Comparison of ENCODE assay signal across 8 cellular contexts in the genomic region with DNA sequence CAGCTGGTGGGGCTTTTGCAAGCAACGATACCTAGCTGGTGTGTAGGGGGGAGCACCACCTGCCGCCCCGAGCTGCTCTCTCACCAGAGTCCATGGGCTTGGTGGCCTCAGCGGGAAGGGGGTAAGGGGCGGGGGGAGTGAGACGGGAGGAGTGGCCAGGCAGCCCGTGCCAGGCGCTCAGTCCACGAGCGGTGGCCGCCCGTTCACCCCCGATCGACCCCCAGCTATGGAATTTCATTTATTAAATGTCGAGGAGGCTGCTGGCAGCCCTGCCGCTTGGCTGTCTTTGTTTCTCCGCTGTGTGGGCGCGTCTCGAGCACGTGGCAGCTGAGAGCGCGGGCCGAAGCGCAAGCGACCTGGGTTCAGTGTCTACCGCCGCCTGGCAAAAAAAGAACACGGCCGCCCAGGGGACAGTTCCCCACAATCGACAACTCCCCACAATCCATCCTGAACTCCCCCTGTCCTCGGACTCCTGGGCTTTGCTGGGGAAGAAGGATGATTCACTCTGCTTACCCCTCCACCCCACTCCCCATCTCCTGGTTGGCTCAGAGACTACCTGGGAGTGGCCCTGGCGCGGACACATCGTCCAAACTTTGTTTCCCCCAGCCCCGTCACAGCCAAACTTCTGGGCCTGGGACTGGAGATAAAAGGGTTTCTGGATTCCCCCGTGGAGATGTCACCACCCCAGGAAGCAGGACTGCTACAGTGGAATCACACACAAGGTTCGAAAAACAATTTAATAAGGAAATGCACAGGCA. TPM values are rescaled to one million over a fixed set of nuclear protein-coding genes. Genes with fewer than 3 reads are reported as not detected.
DNase-seq lines count a peak whose midpoint lies in the region; ATAC-seq and TF ChIP-seq lines count a peak whose summit lies in the region.

No MANE protein-coding gene starts in this region.

- H4K20me1 ChIP-seq in DOHH2 (ENCODE audit: control insufficient read depth, insufficient read depth, low read depth, low read length) = 0 out of 2 replicates have a peak, but pooled peaks cover 9% of the 10 kb centered on the region

- no peaks in the 10 kb centered on the region for H3K36me3 Mint-ChIP-seq in naive B cell

- no peak for ATAC-seq in naive B cell (ENCODE audit: low read depth in 2 of 2)
- peak; percentile 53 for ATAC-seq in aorta (ENCODE audit: low FRiP score)
- ATAC-seq in GM21786 (IDR thresholded peaks at IDR 0.05; ENCODE audit: unreplicated experiment) = no peak
- no peak for ATAC-seq in HG03457 (IDR thresholded peaks at IDR 0.05; ENCODE audit: unreplicated experiment)

- H3K27me3 ChIP-seq in DOHH2 (ENCODE audit: control insufficient read depth, low read length) = no peaks in the 10 kb centered on the region
- H3K27me3 ChIP-seq in aorta (ENCODE audit: control insufficient read depth in 1 of 2, insufficient read depth in 2 of 2, low read length in 1 of 2) = no peaks in the 10 kb centered on the region

- no peaks in the 10 kb centered on the region for H3K9me3 Mint-ChIP-seq in naive B cell

- H3F3A ChIP-seq in DOHH2 (ENCODE audit: control insufficient read depth, insufficient read depth) = peaks cover 13% of the 10 kb centered on the region

- DNase-seq in NAMALWA (ENCODE audit: low spot score) (peak; percentile 61), epithelial cell of prostate (ENCODE audit: low read depth, low spot score) (no peak), naive B cell (peak; percentile 28), aorta (peak; percentile 78 to 88)
- DNase-seq in activated CD4-positive, alpha-beta T cell treated with anti-CD3 and anti-CD28 coated beads for 48 hours = peak; percentile 75

- no peaks in the 10 kb centered on the region for H3K9me2 ChIP-seq in DOHH2 (replicated peaks; ENCODE audit: control insufficient read depth, low read length)

- WGBS in aorta, 2 donors = 1 to 3% methylated on average over 37 to 38 of the region's 38 CpGs

- peaks cover 69% of the 10 kb centered on the region for H3K4me1 ChIP-seq in DOHH2 (ENCODE audit: control insufficient read depth, low read length)
- peaks cover 0 to 2% of the 10 kb centered on the region in 2 donors for H3K4me1 ChIP-seq in aorta (ENCODE audit: control insufficient read depth in 1 of 2, insufficient read depth in 2 of 2, low read length in 2 of 2)

- peaks cover 0 to 10% (median 0%) of the 10 kb centered on the region in 3 donors for H3K27me3 Mint-ChIP-seq in naive B cell

- peak overlapping the region; percentile 94 for H3K4me2 ChIP-seq in DOHH2 (ENCODE audit: low read length)

- peak overlapping the region in 1 of 6 donors; percentile 19 for H3K27ac Mint-ChIP-seq in naive B cell

- H3K4me3 Mint-ChIP-seq in naive B cell = peak overlapping the region; percentile 84 to 94 (median 91)

- H3K79me2 ChIP-seq in DOHH2 (ENCODE audit: control insufficient read depth, low read length) = peaks cover 64% of the 10 kb centered on the region

- peak overlapping the region; percentile 59 for H3K27ac ChIP-seq in DOHH2 (ENCODE audit: low read depth, low read length)
- peak overlapping the region; percentile 52 for H3K27ac ChIP-seq in epithelial cell of prostate
- H3K27ac ChIP-seq in aorta (ENCODE audit: low read depth in 1 of 2, low read length in 2 of 2) = peak overlapping the region in 1 of 2 donors; percentile 71

- TF ChIP-seq CTCF in DOHH2 (IDR thresholded peaks at IDR 0.05; ENCODE audit: low read depth, low read length, poor library complexity, severe bottlenecking) = no peak

- no peaks in the 10 kb centered on the region for H3K9me3 ChIP-seq in DOHH2 (ENCODE audit: control insufficient read depth, insufficient read depth, low read length)
- no peaks in the 10 kb centered on the region for H3K9me3 ChIP-seq in aorta (ENCODE audit: control insufficient read depth, low read length)

- intact Hi-C loops in aorta (cut with DNase I) = no loop called here

- peak overlapping the region; percentile 74 for H3K4me3 ChIP-seq in DOHH2 (ENCODE audit: low read length)
- no peak overlapping the region for H3K4me3 ChIP-seq in aorta (ENCODE audit: low read length in 2 of 2)

- H3K4me1 Mint-ChIP-seq in naive B cell = peaks cover 35 to 66% (median 55%) of the 10 kb centered on the region in 3 donors

- H3K36me3 ChIP-seq in DOHH2 (ENCODE audit: control insufficient read depth, low read length) (0 out of 2 replicates have a peak, but pooled peaks cover 6% of the 10 kb centered on the region), aorta (ENCODE audit: control insufficient read depth in 1 of 2, insufficient read depth in 2 of 2, low read length in 1 of 2) (no peaks in the 10 kb centered on the region)

RNA-seq across cellular contexts. Expression of a gene that starts 1.7 kb away (rescaled TPM):
- polyA plus RNA-seq in naive B cell (ENCODE audit: low read depth in 6 of 6) = 10 to 100 TPM in 1 of 6 donors, 1 to 10 TPM in 5; 1.6 to 12.9 (median 4.4) TPM
- 10 to 100 TPM; 38.5 to 47.0 TPM for total RNA-seq in aorta
- polyA plus RNA-seq in aorta = 10 to 100 TPM in 1 of 2 donors, 1 to 10 TPM in 1; 8.1 to 27.6 TPM

RNA-seq across cellular contexts. Expression of a gene that starts 1.8 kb away (rescaled TPM):
- polyA plus RNA-seq in naive B cell (ENCODE audit: low read depth in 6 of 6) = not detected
- 10 to 100 TPM in 1 of 2 donors, 1 to 10 TPM in 1; 5.7 to 19.7 TPM for total RNA-seq in aorta
- polyA plus RNA-seq in aorta = 10 to 100 TPM in 1 of 2 donors, under 1 TPM in 1; 0.88 to 10.1 TPM

RNA-seq across cellular contexts. Expression of a gene that starts 22.7 kb away (rescaled TPM):
- polyA plus RNA-seq in naive B cell (ENCODE audit: low read depth in 6 of 6) (10 to 100 TPM; 28.1 to 41.5 (median 38.4) TPM), aorta (100 to 1,000 TPM in 1 of 2 donors, 10 to 100 TPM in 1; 18.4 to 122 TPM)
- total RNA-seq in aorta = 10 to 100 TPM; 31.7 to 34.4 TPM

RNA-seq across cellular contexts. Expression of a gene that starts 24.3 kb away (rescaled TPM):
- polyA plus RNA-seq in naive B cell (ENCODE audit: low read depth in 6 of 6) = 10 to 100 TPM; 15.1 to 45.2 (median 20.3) TPM
- total RNA-seq in aorta = 1 to 10 TPM; 6.2 to 9.8 TPM
- 1 to 10 TPM; 2.8 to 3.0 TPM for polyA plus RNA-seq in aorta

RNA-seq across cellular contexts. Expression of a gene that starts 31.6 kb away (rescaled TPM):
- polyA plus RNA-seq in naive B cell (ENCODE audit: low read depth in 6 of 6) (under 1 TPM in 2 of 6 donors, not detected in 4; 0.12 to 0.13 TPM), aorta (10 to 100 TPM in 1 of 2 donors, 1 to 10 TPM in 1; 2.9 to 51.6 TPM)
- 10 to 100 TPM in 1 of 2 donors, 1 to 10 TPM in 1; 9.9 to 12.3 TPM for total RNA-seq in aorta
